8 cellular contexts compared by ENCODE assay signal in the genomic region with DNA sequence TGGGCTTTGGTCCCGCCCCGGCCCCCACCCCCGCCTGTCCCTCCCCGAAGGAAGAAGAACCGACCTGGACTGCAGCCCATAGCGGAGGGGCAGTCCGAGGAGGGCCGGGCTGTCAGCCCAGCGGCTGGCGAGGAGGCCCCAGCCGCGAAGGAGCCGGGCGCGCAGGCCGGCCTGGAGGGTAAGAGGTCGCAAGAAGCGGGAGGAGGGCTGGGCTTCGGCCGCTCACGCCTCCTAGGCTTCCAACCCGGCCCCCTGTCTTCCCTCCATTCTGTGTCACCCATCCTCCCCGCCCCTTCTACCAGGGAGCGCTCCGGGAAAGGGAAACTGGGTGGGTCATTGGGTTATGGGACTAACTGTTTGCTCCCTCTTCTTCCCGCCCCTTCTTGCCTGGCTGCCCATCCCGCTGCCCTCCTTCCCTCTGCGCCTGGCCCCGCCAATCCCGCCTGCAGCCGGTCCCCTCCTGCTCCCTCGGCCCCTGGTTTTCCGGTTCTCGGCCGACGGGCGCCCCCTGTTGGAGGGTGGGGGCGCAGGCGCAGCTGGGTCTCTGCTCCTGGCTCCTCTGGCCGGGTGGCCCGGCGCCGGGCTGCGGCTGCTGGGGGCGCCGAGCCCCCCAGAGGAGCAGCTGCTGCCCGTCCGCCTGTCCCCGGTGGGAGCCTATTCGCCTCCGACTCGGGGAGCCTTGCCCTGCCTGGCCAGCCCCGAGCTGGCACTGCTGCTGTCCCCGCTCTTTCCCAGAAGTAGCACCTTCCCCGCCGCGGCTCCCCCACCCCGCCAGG. TPM values are rescaled to one million over a fixed set of nuclear protein-coding genes. Genes with fewer than 3 reads are reported as not detected.
A peak's percentile ranks its signal among the peaks of the same experiment; 100 is the strongest.
DNase-seq lines count a peak whose midpoint lies in the region; ATAC-seq and TF ChIP-seq lines count a peak whose summit lies in the region.

No MANE protein-coding gene starts in this region.

- H3K4me1 ChIP-seq in CD8-positive, alpha-beta memory T cell (ENCODE audit: insufficient read depth, low read length) = peaks cover 9% of the 10 kb centered on the region
- peaks cover 9% of the 10 kb centered on the region; the same call in 1 of the 2 replicates for H3K4me1 ChIP-seq in PC-9 (replicated peaks; ENCODE audit: insufficient read depth)
- peaks cover 2 to 19% of the 10 kb centered on the region in 2 donors for H3K4me1 ChIP-seq in esophagus (ENCODE audit: control insufficient read depth in 2 of 2, insufficient read depth in 2 of 2, low read length in 1 of 2)
- peaks cover 22% of the 10 kb centered on the region for H3K4me1 ChIP-seq in muscle layer of colon (ENCODE audit: insufficient read depth, low read length)

- peak; percentile 94 for TF ChIP-seq CTCF in PC-9 (conservative IDR thresholded peaks at IDR 0.05)

- BruUV-seq in PC-9 (replicated peaks; lab: Mats Ljungman, UMichigan) = no TSS peak

- H3K36me3 Mint-ChIP-seq in CD8-positive, alpha-beta memory T cell = peaks cover 0 to 15% (median 3%) of the 10 kb centered on the region in 3 donors

- H3K9me2 ChIP-seq in PC-9 (ENCODE audit: insufficient read depth) = no peaks in the 10 kb centered on the region

- H3K36me3 ChIP-seq in CD8-positive, alpha-beta memory T cell (ENCODE audit: insufficient read depth, low read length) = no peaks in the 10 kb centered on the region
- no peaks in the 10 kb centered on the region for H3K36me3 ChIP-seq in PC-9 (ENCODE audit: low read depth)
- peaks cover 0 to 23% of the 10 kb centered on the region in 2 donors for H3K36me3 ChIP-seq in esophagus (ENCODE audit: control insufficient read depth in 2 of 2, insufficient read depth in 2 of 2, low read length in 1 of 2)
- peaks cover 23% of the 10 kb centered on the region for H3K36me3 ChIP-seq in muscle layer of colon (ENCODE audit: insufficient read depth, low read length)

- POLR2A ChIA-PET in CD8-positive, alpha-beta memory T cell (lab: Charles Lee) = interaction anchor here (0.8 to 1.4 kb wide), 6 partner anchors 15 to 114 kb away, joined by 3 to 8 read pairs (median 4); a partner anchor contains a TSS
- POLR2A ChIA-PET in PC-9 (lab: Charles Lee; ENCODE audit: unreplicated experiment) = interaction anchor here (0.6 to 1.2 kb wide), 10 partner anchors 13 to 1333 kb away, joined by 3 to 24 read pairs (median 4); a partner anchor contains a TSS

- H3K27ac ChIP-seq in CD8-positive, alpha-beta memory T cell (ENCODE audit: low read depth, low read length) = peak overlapping the region; percentile 81
- peak overlapping the region; percentile 49; the same call in 1 of the 2 replicates for H3K27ac ChIP-seq in PC-9
- H3K27ac ChIP-seq in esophagus (ENCODE audit: low read depth in 2 of 2, low read length in 1 of 2) = peak overlapping the region; percentile 96 to 99
- H3K27ac ChIP-seq in muscle layer of colon (ENCODE audit: low read depth, low read length) = peak overlapping the region; percentile 98

- no peaks in the 10 kb centered on the region for H3K27me3 ChIP-seq in CD8-positive, alpha-beta memory T cell (ENCODE audit: insufficient read depth, low read length, poor library complexity, severe bottlenecking)
- H3K27me3 ChIP-seq in PC-9 (ENCODE audit: insufficient read depth, low read depth) = no peaks in the 10 kb centered on the region
- no peaks in the 10 kb centered on the region for H3K27me3 ChIP-seq in esophagus (ENCODE audit: control insufficient read depth in 1 of 2, insufficient read depth in 2 of 2, low read length in 2 of 2)
- H3K27me3 ChIP-seq in muscle layer of colon (ENCODE audit: control insufficient read depth in 1 of 2, insufficient read depth in 2 of 2, low read length in 2 of 2) = no peaks in the 10 kb centered on the region

- intact Hi-C loops in PC-9 (cut with micrococcal nuclease; ENCODE audit: unreplicated experiment) = loop anchor here (1.0 to 5.0 kb wide), 7 partner anchors 15 to 351 kb away; a partner anchor contains a TSS

- no peaks in the 10 kb centered on the region for H3K9me3 Mint-ChIP-seq in CD8-positive, alpha-beta memory T cell

- peak overlapping the region; percentile 88 to 96 (median 89) for H3K4me3 Mint-ChIP-seq in CD8-positive, alpha-beta memory T cell

- H3K4me3 ChIP-seq in CD8-positive, alpha-beta memory T cell (ENCODE audit: low read length) = peak overlapping the region; percentile 97
- H3K4me3 ChIP-seq in Jurkat, Clone E6-1 (ENCODE audit: low read length) = peak overlapping the region; percentile 86
- H3K4me3 ChIP-seq in PC-9 (peak overlapping the region; percentile 96), esophagus (ENCODE audit: low read depth in 1 of 2, low read length in 2 of 2) (peak overlapping the region; percentile 67 to 68), muscle layer of colon (ENCODE audit: low read depth in 1 of 2, low read length in 2 of 2) (peak overlapping the region; percentile 57 to 95)

- peaks cover 0 to 2% of the 10 kb centered on the region in 2 donors for H3K27me3 Mint-ChIP-seq in CD8-positive, alpha-beta memory T cell

- ATAC-seq in GM21423 (IDR thresholded peaks at IDR 0.05; ENCODE audit: unreplicated experiment) = peak; percentile 39

- WGBS in esophagus, 2 donors = 0 to 1% methylated on average over 28 to 58 of the region's 58 CpGs

- 0 out of 2 replicates have a peak, but pooled peaks cover 4% of the 10 kb centered on the region for H3K79me2 ChIP-seq in PC-9 (ENCODE audit: low read depth)

- peak; percentile 79 to 87 (median 83) for DNase-seq in CD8-positive, alpha-beta memory T cell
- DNase-seq in Jurkat, Clone E6-1 (ENCODE audit: low read depth, low spot score) = peak; percentile 49
- peak; percentile 87 to 94 for DNase-seq in PC-9
- peak; percentile 96 to 97 for DNase-seq in activated T-cell treated with anti-CD3 and anti-CD28 coated beads, Interleukin-2, amount 50 U/mL, for 48 hours
- peak; percentile 64 to 72 for DNase-seq in stimulated activated CD8-positive, alpha-beta memory T cell treated with anti-CD3 and anti-CD28 coated beads, Interleukin-4, amount 100 ng/mL, for 4 hours (ENCODE audit: low read depth in 2 of 2, low spot score in 1 of 2)

- H3K9ac ChIP-seq in muscle layer of colon (ENCODE audit: low read length) = no peak overlapping the region

- CTCF ChIA-PET in CD8-positive, alpha-beta memory T cell (lab: Charles Lee) = interaction anchor here (0.6 to 6.0 kb wide), 27 partner anchors 11 to 1350 kb away, joined by 3 to 116 read pairs (median 4); a partner anchor contains a TSS
- CTCF ChIA-PET in PC-9 (lab: Charles Lee) = interaction anchor here (1.0 kb wide), 1 partner anchor 72 kb away, joined by 12 read pairs; no protein-coding TSS in a partner anchor

- peak overlapping the region; percentile 98 for H3K4me2 ChIP-seq in PC-9

- H2AFZ ChIP-seq in PC-9 = peak overlapping the region; percentile 100

- H3K4me1 Mint-ChIP-seq in CD8-positive, alpha-beta memory T cell = peaks cover 22 to 41% (median 27%) of the 10 kb centered on the region in 3 donors

- peak overlapping the region in 6 of 8 donors; percentile 46 to 93 (median 67) for H3K27ac Mint-ChIP-seq in CD8-positive, alpha-beta memory T cell

- H3K9me3 ChIP-seq in CD8-positive, alpha-beta memory T cell (ENCODE audit: low read length) = no peaks in the 10 kb centered on the region
- H3K9me3 ChIP-seq in PC-9 (ENCODE audit: insufficient read depth, low read depth) = no peaks in the 10 kb centered on the region
- H3K9me3 ChIP-seq in esophagus (ENCODE audit: control insufficient read depth in 2 of 2, insufficient read depth in 1 of 2, low read depth in 1 of 2, low read length in 1 of 2) = no peaks in the 10 kb centered on the region
- H3K9me3 ChIP-seq in muscle layer of colon (ENCODE audit: low read length) = no peaks in the 10 kb centered on the region

- no peaks in the 10 kb centered on the region; the same call in none of the 2 replicates for H4K20me1 ChIP-seq in PC-9 (ENCODE audit: insufficient read depth)

- peaks cover 38% of the 10 kb centered on the region for H3F3A ChIP-seq in PC-9 (ENCODE audit: insufficient read depth, low read depth)

RNA-seq across cellular contexts. Expression of a gene that starts 2.4 kb away (rescaled TPM):
- total RNA-seq in CD8-positive, alpha-beta memory T cell = 10 to 100 TPM; 31.3 to 32.8 TPM
- 9.8 TPM for polyA plus RNA-seq in CD8-positive, alpha-beta memory T cell
- polyA plus RNA-seq in Jurkat, Clone E6-1 (2012; ENCODE audit: insufficient read depth, insufficient read length) = 18.3 TPM
- total RNA-seq in PC-9 (2021) = 43.4 and 45.3 TPM in 2 replicates
- 10 to 100 TPM; 30.7 to 41.0 TPM for polyA plus RNA-seq in esophagus

RNA-seq across cellular contexts. Expression of a gene that starts 14.5 kb away (rescaled TPM):
- 100 to 1,000 TPM; 194 to 199 TPM for total RNA-seq in CD8-positive, alpha-beta memory T cell
- 126 TPM for polyA plus RNA-seq in CD8-positive, alpha-beta memory T cell
- polyA plus RNA-seq in Jurkat, Clone E6-1 (2012; ENCODE audit: insufficient read depth, insufficient read length) = 460 TPM
- 397 and 568 TPM in 2 replicates for total RNA-seq in PC-9 (2021)
- polyA plus RNA-seq in esophagus = 100 to 1,000 TPM; 190 to 241 TPM

RNA-seq across cellular contexts. Expression of a gene that starts 21.9 kb away (rescaled TPM):
- total RNA-seq in CD8-positive, alpha-beta memory T cell = not detected
- polyA plus RNA-seq in CD8-positive, alpha-beta memory T cell = not detected
- polyA plus RNA-seq in Jurkat, Clone E6-1 (2012; ENCODE audit: insufficient read depth, insufficient read length) = not detected
- not detected in 2 replicates for total RNA-seq in PC-9 (2021)
- polyA plus RNA-seq in esophagus = under 1 TPM; 0.02 to 0.04 TPM

RNA-seq across cellular contexts. Expression of a gene that starts 45.9 kb away (rescaled TPM):
- 1 to 10 TPM; 3.2 to 3.7 TPM for total RNA-seq in CD8-positive, alpha-beta memory T cell
- 0.18 TPM for polyA plus RNA-seq in CD8-positive, alpha-beta memory T cell
- 13.9 TPM for polyA plus RNA-seq in Jurkat, Clone E6-1 (2012; ENCODE audit: insufficient read depth, insufficient read length)
- 6.6 and 7.5 TPM in 2 replicates for total RNA-seq in PC-9 (2021)
- polyA plus RNA-seq in esophagus = 1 to 10 TPM; 2.4 to 6.6 TPM

RNA-seq across cellular contexts. Expression of a gene that starts 49.8 kb away (rescaled TPM):
- total RNA-seq in CD8-positive, alpha-beta memory T cell = 10 to 100 TPM; 78.3 to 79.8 TPM
- 20.2 TPM for polyA plus RNA-seq in CD8-positive, alpha-beta memory T cell
- polyA plus RNA-seq in Jurkat, Clone E6-1 (2012; ENCODE audit: insufficient read depth, insufficient read length) = 84.2 TPM
- total RNA-seq in PC-9 (2021) = 39.1 and 43.9 TPM in 2 replicates
- polyA plus RNA-seq in esophagus = 10 to 100 TPM; 29.2 to 55.3 TPM

Comparison
In these comparisons a context has a peak if more than half of its experiments do, and no peak if none do; other contexts are left out.
1. Peak in every context shown above with its lines: DNase-seq, ATAC-seq, H3K4me3 ChIP-seq and H3K27ac ChIP-seq.